In genomic region chr3:132643366-132643765, GRCh38 we compare ENCODE assay signal across 17 cellular contexts. TPM values are rescaled to one million over a fixed set of nuclear protein-coding genes. Genes with fewer than 3 reads are reported as not detected.
"Had no signal": no experiment of that assay in that cellular context is flagged by ENCODE, and none has a peak within 500 bp of the region (broad histone marks: within the 10 kb centered on the region; RNA-seq: fewer than 3 reads in every experiment).

No MANE protein-coding gene starts in this region.

- H3K36me3 Mint-ChIP-seq: natural killer cell had no signal

- H3K27me3 ChIP-seq: tibial artery had no signal

- H3K27ac Mint-ChIP-seq: activated B cell treated with CpG ODN at 0.5 μM for 24 hours; activated CD4-positive, alpha-beta T cell treated with anti-CD3 and anti-CD28 coated beads, Interleukin-2, amount 10 ng/mL, durations not matched to agents 24 days and 14 days; activated naive CD8-positive, alpha-beta T cell; natural killer cell had no signal

- H3K4me1 ChIP-seq: tibial artery had no signal

- H3K4me3 Mint-ChIP-seq: activated B cell treated with CpG ODN at 0.5 μM for 24 hours; activated CD4-positive, alpha-beta T cell treated with anti-CD3 and anti-CD28 coated beads, Interleukin-2, amount 10 ng/mL, durations not matched to agents 24 days and 14 days; activated naive CD8-positive, alpha-beta T cell; natural killer cell had no signal

- DNase-seq: activated B cell treated with CpG ODN at 0.5 μM for 24 hours; activated CD4-positive, alpha-beta T cell treated with anti-CD3 and anti-CD28 coated beads, Interleukin-2, amount 10 ng/mL, durations not matched to agents 24 days and 14 days; activated effector memory CD4-positive, alpha-beta T cell treated with Interleukin-2 at 50 U/mL for 16 hours; activated T-cell treated with anti-CD3 and anti-CD28 coated beads for 4 hours; aorta; effector CD4-positive, alpha-beta T cell; foreskin melanocyte; head of caudate nucleus; left colon; mammary epithelial cell; natural killer cell; stimulated activated CD4-positive, alpha-beta T cell treated with anti-CD3 and anti-CD28 coated beads, Interleukin-4, amount 100 ng/mL, for 4 hours; T-helper 1 cell; tibial artery had no signal

- ATAC-seq: left colon had no signal

- H3K9me3 Mint-ChIP-seq: activated B cell treated with CpG ODN at 0.5 μM for 24 hours; activated CD4-positive, alpha-beta T cell treated with anti-CD3 and anti-CD28 coated beads, Interleukin-2, amount 10 ng/mL, durations not matched to agents 24 days and 14 days; natural killer cell had no signal

- H3K4me3 ChIP-seq: coronary artery, tibial artery had no signal

- H3K9me3 ChIP-seq: tibial artery had no signal

- H3K27ac ChIP-seq: coronary artery, tibial artery had no signal

- H3K27me3 Mint-ChIP-seq: activated B cell treated with CpG ODN at 0.5 μM for 24 hours; activated CD4-positive, alpha-beta T cell treated with anti-CD3 and anti-CD28 coated beads, Interleukin-2, amount 10 ng/mL, durations not matched to agents 24 days and 14 days; activated naive CD8-positive, alpha-beta T cell had no signal

RNA-seq across cellular contexts. Expression of gene ACKR4, which starts 46.3 kb away (rescaled TPM):
- total RNA-seq: activated CD8-positive, alpha-beta memory T cell treated with anti-CD3 and anti-CD28 coated beads for 36 hours had no signal
